ENCODE assay signal across 8 cellular contexts in genomic region chr20:63641792-63642517, GRCh38. TPM values are rescaled to one million over a fixed set of nuclear protein-coding genes. Genes with fewer than 3 reads are reported as not detected.
DNase-seq lines count a peak whose midpoint lies in the region; ATAC-seq lines count a peak whose summit lies in the region.

No MANE protein-coding gene starts in this region.

- H3K36me3 ChIP-seq in CD4-positive, CD25-positive, alpha-beta regulatory T cell (ENCODE audit: control insufficient read depth, insufficient read depth, low read length), result no peaks in the 10 kb centered on the region

- peaks cover 0 to 1% (median 0%) of the 10 kb centered on the region in 7 donors for H3K9me3 Mint-ChIP-seq in CD4-positive, CD25-positive, alpha-beta regulatory T cell

- no peaks in the 10 kb centered on the region for H3K9me3 ChIP-seq in CD4-positive, CD25-positive, alpha-beta regulatory T cell (ENCODE audit: control insufficient read depth in 2 of 2, low read length in 2 of 2)
- H3K9me3 ChIP-seq in mononuclear cell (ENCODE audit: low read depth, low read length), result no peaks in the 10 kb centered on the region

- DNase-seq in CD4-positive, CD25-positive, alpha-beta regulatory T cell, result peak; percentile 95 to 97 (median 95)
- peak; percentile 64 to 69 for DNase-seq in NOMO-1 (lab: John Stamatoyannopoulos, UW; ENCODE audit: unreplicated experiment in 2 of 2)
- DNase-seq in activated CD8-positive, alpha-beta memory T cell treated with anti-CD3 and anti-CD28 coated beads, Interleukin-2, amount 50 U/mL, for 4 hours, result peak; percentile 98
- DNase-seq in epidermal melanocyte (ENCODE audit: insufficient read length, low spot score), result peak; percentile 80
- peak; percentile 93 for DNase-seq in stimulated activated CD8-positive, alpha-beta memory T cell treated with anti-CD3 and anti-CD28 coated beads, Interleukin-4, amount 100 ng/mL, for 24 hours (ENCODE audit: low read depth)

- H3K4me3 ChIP-seq in CD4-positive, CD25-positive, alpha-beta regulatory T cell (ENCODE audit: low read depth, low read length), result no peak overlapping the region
- H3K4me3 ChIP-seq in mononuclear cell (ENCODE audit: low read length), result peak overlapping the region; percentile 77

- peak overlapping the region in 2 of 3 donors; percentile 29 to 36 for H3K27ac Mint-ChIP-seq in CD4-positive, CD25-positive, alpha-beta regulatory T cell

- no peaks in the 10 kb centered on the region for H3K27me3 ChIP-seq in CD4-positive, CD25-positive, alpha-beta regulatory T cell (ENCODE audit: control insufficient read depth, insufficient read depth, low read length)
- no peaks in the 10 kb centered on the region for H3K27me3 ChIP-seq in mononuclear cell (ENCODE audit: insufficient read depth, low read length)

- H3K36me3 Mint-ChIP-seq in CD4-positive, CD25-positive, alpha-beta regulatory T cell, result peaks cover 15% of the 10 kb centered on the region

- peak overlapping the region; percentile 90 for H3K27ac ChIP-seq in CD4-positive, CD25-positive, alpha-beta regulatory T cell (ENCODE audit: insufficient read depth, low read length, poor library complexity, severe bottlenecking)

- no peaks in the 10 kb centered on the region for H3K27me3 Mint-ChIP-seq in CD4-positive, CD25-positive, alpha-beta regulatory T cell

- H3K4me1 Mint-ChIP-seq in CD4-positive, CD25-positive, alpha-beta regulatory T cell, result peaks cover 0 to 32% (median 17%) of the 10 kb centered on the region in 4 donors

- peaks cover 42% of the 10 kb centered on the region for H3K4me1 ChIP-seq in CD4-positive, CD25-positive, alpha-beta regulatory T cell (ENCODE audit: control insufficient read depth, insufficient read depth, low read length, poor library complexity, severe bottlenecking)
- peaks cover 43% of the 10 kb centered on the region for H3K4me1 ChIP-seq in mononuclear cell (ENCODE audit: insufficient read depth, low read length)

- H3K4me3 Mint-ChIP-seq in CD4-positive, CD25-positive, alpha-beta regulatory T cell, result peak overlapping the region; percentile 82 to 91 (median 86)

- ATAC-seq in CD4-positive, CD25-positive, alpha-beta regulatory T cell (ENCODE audit: low read depth in 2 of 2), result peak; percentile 68 to 71
- ATAC-seq in GM19397 (IDR thresholded peaks at IDR 0.05; ENCODE audit: unreplicated experiment) (peak; percentile 71), HG03565 (IDR thresholded peaks at IDR 0.05; ENCODE audit: unreplicated experiment) (peak; percentile 72)

RNA-seq across cellular contexts. Expression of gene STMN3, which starts 11.3 kb away (rescaled TPM):
- total RNA-seq in CD4-positive, CD25-positive, alpha-beta regulatory T cell, result 64.6 TPM
- polyA plus RNA-seq in CD4-positive, CD25-positive, alpha-beta regulatory T cell, result 10 to 100 TPM; 11.7 to 13.5 (median 12.5) TPM
- total RNA-seq in mononuclear cell, result 14.5 TPM

RNA-seq across cellular contexts. Expression of gene GMEB2, which starts 15.1 kb away (rescaled TPM):
- 21.9 TPM for total RNA-seq in CD4-positive, CD25-positive, alpha-beta regulatory T cell
- 10 to 100 TPM in 2 of 4 donors, 1 to 10 TPM in 2; 8.3 to 10.5 (median 9.4) TPM for polyA plus RNA-seq in CD4-positive, CD25-positive, alpha-beta regulatory T cell
- 27.1 TPM for total RNA-seq in mononuclear cell

RNA-seq across cellular contexts. Expression of gene RTEL1, which starts 16.2 kb away (rescaled TPM):
- total RNA-seq in CD4-positive, CD25-positive, alpha-beta regulatory T cell, result 38.3 TPM
- polyA plus RNA-seq in CD4-positive, CD25-positive, alpha-beta regulatory T cell, result 1 to 10 TPM; 1.8 to 3.7 (median 2.7) TPM
- 5.7 TPM for total RNA-seq in mononuclear cell

RNA-seq across cellular contexts. Expression of gene TNFRSF6B, which starts 54.5 kb away (rescaled TPM):
- total RNA-seq in CD4-positive, CD25-positive, alpha-beta regulatory T cell, result not detected
- not detected for polyA plus RNA-seq in CD4-positive, CD25-positive, alpha-beta regulatory T cell
- not detected for total RNA-seq in mononuclear cell
